Comparison of ENCODE assay signal across 8 cellular contexts in the genomic region with DNA sequence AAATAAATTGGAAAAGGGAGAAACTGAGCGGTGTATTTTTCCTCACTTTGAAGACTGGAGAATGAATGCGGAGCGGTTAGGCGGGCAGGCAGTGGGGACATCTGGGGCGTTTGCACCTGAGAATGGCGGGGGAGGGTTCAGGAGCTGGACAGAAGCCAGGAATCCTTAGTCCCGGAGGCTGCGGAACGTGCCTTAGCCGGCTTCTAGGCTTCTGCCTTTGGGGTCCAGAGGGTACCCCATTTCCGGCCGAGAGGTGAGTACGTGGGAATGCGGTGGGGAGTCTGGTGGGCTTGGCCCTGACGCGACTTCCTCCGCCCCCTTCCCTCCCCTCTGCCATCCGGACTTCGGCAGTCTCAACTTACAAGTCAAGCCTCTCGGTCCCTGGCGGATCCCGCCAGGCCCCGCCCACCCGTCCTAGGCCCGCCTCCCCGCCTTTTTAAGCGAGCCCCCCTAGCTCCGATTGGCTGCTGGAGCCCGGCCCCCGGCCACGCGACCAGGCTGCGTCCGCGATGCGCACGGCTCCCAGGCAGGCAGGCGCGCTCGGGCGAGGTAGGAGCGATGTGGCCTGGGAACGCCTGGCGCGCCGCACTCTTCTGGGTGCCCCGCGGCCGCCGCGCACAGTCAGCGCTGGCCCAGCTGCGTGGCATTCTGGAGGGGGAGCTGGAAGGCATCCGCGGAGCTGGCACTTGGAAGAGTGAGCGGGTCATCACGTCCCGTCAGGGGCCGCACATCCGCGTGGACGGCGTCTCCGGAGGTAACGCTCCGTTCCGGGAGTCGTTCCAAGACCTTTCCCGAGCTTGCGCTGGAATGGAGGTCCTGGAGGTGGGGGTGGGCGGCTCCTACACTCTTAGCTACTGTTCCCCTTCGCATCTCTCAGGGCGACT. TPM values are rescaled to one million over a fixed set of nuclear protein-coding genes. Genes with fewer than 3 reads are reported as not detected.
DNase-seq lines count a peak whose midpoint lies in the region; ATAC-seq and TF ChIP-seq lines count a peak whose summit lies in the region.

A gene (plus strand): TSS at position 525 of the 884 bp plus-strand sequence. CDS start 34 bp downstream, at position 559.

- H3K36me3 ChIP-seq in left ventricle myocardium inferior (no peaks in the 10 kb centered on the region), prostate gland (peaks cover 0 to under 1% of the 10 kb centered on the region in 2 donors), urinary bladder (ENCODE audit: insufficient read depth) (no peaks in the 10 kb centered on the region)

- H3K9me3 ChIP-seq in left ventricle myocardium inferior (replicated peaks) (no peaks in the 10 kb centered on the region), prostate gland (no peaks in the 10 kb centered on the region)

- 0% methylated on average over 60 of the region's 73 CpGs for WGBS in prostate gland
- WGBS in urinary bladder = under 1% methylated on average over 73 of the region's 73 CpGs

- H3K4me3 ChIP-seq in GM12865 (ENCODE audit: low read depth, low read length) (peak within 1 kb of the TSS; percentile 76), left ventricle myocardium inferior (peak within 1 kb of the TSS; percentile 79), prostate gland (peak within 1 kb of the TSS; percentile 54 to 64), urinary bladder (ENCODE audit: low read depth, low read length) (peak within 1 kb of the TSS; percentile 51)

- TF ChIP-seq POLR2A in prostate gland (IDR thresholded peaks at IDR 0.05) = peak; percentile 92

- ATAC-seq in HG02798 (IDR thresholded peaks at IDR 0.05; ENCODE audit: poor library complexity, unreplicated experiment) = peak; percentile 87

- peak within 1 kb of the TSS; percentile 93 for H3K27ac ChIP-seq in left ventricle myocardium inferior (replicated peaks)
- peak within 1 kb of the TSS; percentile 91 to 94 for H3K27ac ChIP-seq in prostate gland
- H3K27ac ChIP-seq in urinary bladder (ENCODE audit: low read depth) = no peak within 1 kb of the TSS

- intact Hi-C loops in T-helper 2 cell treated with Interferon-gamma antibody and Interleukin-4, amounts not matched to agents 100 ng/mL and 5 ng/mL, for 36 hours (cut with micrococcal nuclease) = loop anchor here (2.0 to 10.0 kb wide), 4 partner anchors 37 to 173 kb away; a partner anchor contains a TSS
- intact Hi-C loops in left ventricle myocardium inferior (cut with micrococcal nuclease) (no loop called here), prostate gland (cut with DNase I) (no loop called here)

- TF ChIP-seq CTCF in GM12865 (IDR thresholded peaks at IDR 0.05; ENCODE audit: insufficient read depth, low read depth, low read length, missing control alignments) = no peak
- no peak for TF ChIP-seq CTCF in left ventricle myocardium inferior (IDR thresholded peaks at IDR 0.05; ENCODE audit: borderline replicate concordance)
- TF ChIP-seq CTCF in prostate gland (IDR thresholded peaks at IDR 0.05) = peak in 1 of 4 experiments; percentile 15

- H3K27me3 ChIP-seq in left ventricle myocardium inferior (ENCODE audit: low read depth) = no peaks in the 10 kb centered on the region
- H3K27me3 ChIP-seq in prostate gland (replicated peaks; ENCODE audit: insufficient read depth) = no peaks in the 10 kb centered on the region

- H3K4me1 ChIP-seq in left ventricle myocardium inferior = peaks cover 55% of the 10 kb centered on the region
- H3K4me1 ChIP-seq in prostate gland (replicated peaks) = no peaks in the 10 kb centered on the region
- no peaks in the 10 kb centered on the region for H3K4me1 ChIP-seq in urinary bladder (ENCODE audit: insufficient read depth)

- DNase-seq in GM12865 (ENCODE audit: low read depth) (peak; percentile 97), NCI-H1694 treated with DMSO at 0.1 percent for 48 hours (lab: John Stamatoyannopoulos, UW) (peak; percentile 67), amygdala (lab: John Stamatoyannopoulos, UW) (peak; percentile 42 to 95 (median 88)), left ventricle myocardium inferior (peak; percentile 97), prostate gland (ENCODE audit: low spot score) (peak; percentile 97)

RNA-seq across cellular contexts. Expression of the gene that starts here (rescaled TPM):
- total RNA-seq in T-helper 2 cell treated with Interferon-gamma antibody and Interleukin-4, amounts not matched to agents 100 ng/mL and 5 ng/mL, for 36 hours = 11.3 and 11.6 TPM in 2 replicates
- total RNA-seq in left ventricle myocardium inferior (42.7 TPM), prostate gland (10 to 100 TPM; 37.8 to 92.7 TPM), urinary bladder (9.3 TPM)
- 17.0 TPM for polyA plus RNA-seq in urinary bladder
